Comparison of ENCODE assay signal across 17 cellular contexts in genomic region chr9:95116820-95117204, GRCh38.
DNase-seq lines count a peak whose midpoint lies in the region; ATAC-seq and TF ChIP-seq lines count a peak whose summit lies in the region.
"Had no signal": no experiment of that assay in that cellular context is flagged by ENCODE, and none has a peak within 500 bp of the region (broad histone marks: within the 10 kb centered on the region; RNA-seq: fewer than 3 reads in every experiment).

No MANE protein-coding gene starts in this region.

- H3K9me3 Mint-ChIP-seq in activated naive CD8-positive, alpha-beta T cell treated with anti-CD3 and anti-CD28 coated beads, Interleukin-2, amount 50 U/mL, for 24 hours = no peaks in the 10 kb centered on the region
- H3K9me3 Mint-ChIP-seq: naive thymus-derived CD4-positive, alpha-beta T cell had no signal

- no peak overlapping the region for H3K27ac Mint-ChIP-seq in activated naive CD8-positive, alpha-beta T cell treated with anti-CD3 and anti-CD28 coated beads, Interleukin-2, amount 50 U/mL, for 24 hours
- H3K27ac Mint-ChIP-seq: naive thymus-derived CD4-positive, alpha-beta T cell had no signal

- H3K4me1 Mint-ChIP-seq in activated naive CD8-positive, alpha-beta T cell treated with anti-CD3 and anti-CD28 coated beads, Interleukin-2, amount 50 U/mL, for 24 hours = no peaks in the 10 kb centered on the region

- H3K27me3 Mint-ChIP-seq in activated naive CD8-positive, alpha-beta T cell treated with anti-CD3 and anti-CD28 coated beads, Interleukin-2, amount 50 U/mL, for 24 hours = no peaks in the 10 kb centered on the region
- H3K27me3 Mint-ChIP-seq: naive thymus-derived CD4-positive, alpha-beta T cell had no signal

- in situ Hi-C loops in GM13976 (cut with MboI; ENCODE audit: low sequenced_read_pairs, unreplicated experiment) = no loop called here

- H3K27ac ChIP-seq in temporal lobe (ENCODE audit: low read depth, low read length) = peak overlapping the region; percentile 41
- H3K27ac ChIP-seq: testis had no signal

- no peaks in the 10 kb centered on the region for H3K36me3 Mint-ChIP-seq in activated naive CD8-positive, alpha-beta T cell treated with anti-CD3 and anti-CD28 coated beads, Interleukin-2, amount 50 U/mL, for 24 hours (ENCODE audit: low read depth)

- TF ChIP-seq CTCF in GM13976 (IDR thresholded peaks at IDR 0.05; ENCODE audit: borderline replicate concordance, control extremely low read depth, extremely low read depth, insufficient read depth, missing control alignments) = no peak

- intact Hi-C loops in left cardiac atrium (cut with DNase I) = no loop called here

- DNase-seq in NCI-H1105 treated with DMSO at 0.1 percent for 48 hours (lab: John Stamatoyannopoulos, UW) (peak; percentile 16), NCI-H1105 (lab: John Stamatoyannopoulos, UW) (no peak), astrocyte of the hippocampus (ENCODE audit: low read depth, low spot score) (peak; percentile 54), left cardiac atrium (no peak), GM13976 (ENCODE audit: low spot score) (no peak)
- no peak for DNase-seq in activated naive CD8-positive, alpha-beta T cell treated with anti-CD3 and anti-CD28 coated beads, Interleukin-2, amount 50 U/mL, for 24 hours
- DNase-seq: 8988T; activated CD4-positive, alpha-beta T cell treated with anti-CD3 and anti-CD28 coated beads, Interleukin-2, amount 50 U/mL, for 48 hours; amniotic stem cell; hypothalamus; naive thymus-derived CD4-positive, alpha-beta T cell; NCI-H526 treated with DMSO at 0.1 percent for 48 hours; Peyer's patch; SW 1271; testis had no signal

- H3K4me3 Mint-ChIP-seq in activated naive CD8-positive, alpha-beta T cell treated with anti-CD3 and anti-CD28 coated beads, Interleukin-2, amount 50 U/mL, for 24 hours = no peak overlapping the region
- H3K4me3 Mint-ChIP-seq: naive thymus-derived CD4-positive, alpha-beta T cell had no signal

- ATAC-seq in left cardiac atrium (peak; percentile 35 to 63), GM21619 (IDR thresholded peaks at IDR 0.05; ENCODE audit: unreplicated experiment) (no peak)
- ATAC-seq in activated naive CD8-positive, alpha-beta T cell treated with anti-CD3 and anti-CD28 coated beads, Interleukin-2, amount 50 U/mL, for 24 hours = no peak
- ATAC-seq: naive thymus-derived CD4-positive, alpha-beta T cell had no signal

Comparison
In these comparisons a context has a peak if more than half of its experiments do, and no peak if none do; other contexts are left out.
1. DNase-seq: peak in NCI-H1105 treated with DMSO at 0.1 percent for 48 hours (single experiment) and astrocyte of the hippocampus (single experiment); none in NCI-H1105 (single experiment), left cardiac atrium (single experiment), activated naive CD8-positive, alpha-beta T cell treated with anti-CD3 and anti-CD28 coated beads, Interleukin-2, amount 50 U/mL, for 24 hours (single experiment) and GM13976 (single experiment).
2. ATAC-seq: peak in left cardiac atrium (2 of 2); none in GM21619 (single experiment) and activated naive CD8-positive, alpha-beta T cell treated with anti-CD3 and anti-CD28 coated beads, Interleukin-2, amount 50 U/mL, for 24 hours (single experiment).